ENCODE assay signal across 1 cellular context in the genomic region with DNA sequence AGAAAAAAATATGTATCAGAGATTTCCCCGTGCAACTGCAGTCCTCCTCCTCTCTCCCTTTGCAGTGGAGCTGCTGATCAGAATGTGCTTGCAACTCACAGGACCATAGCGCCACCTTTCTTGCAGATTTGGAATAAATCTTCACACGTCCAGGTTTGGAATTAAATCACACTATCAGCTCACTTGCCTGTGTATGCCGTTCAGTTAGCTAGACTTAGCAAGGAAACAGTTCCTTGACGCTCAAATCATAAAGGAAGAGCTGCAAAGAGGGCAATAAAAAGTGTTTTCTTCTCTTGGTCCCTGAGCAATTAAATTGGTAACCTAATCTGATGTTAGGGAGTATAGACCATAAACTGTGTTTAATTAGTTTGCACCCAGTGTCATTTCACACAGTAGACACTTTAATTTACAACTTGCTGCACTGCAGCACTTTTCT.
TF ChIP-seq lines count a peak whose summit lies in the region.

No MANE protein-coding gene starts in this region.

TF ChIP-seq in HepG2, 621 proteins besides CTCF, POLR2A, EP300 and RAD21 (continued from another document):
- TF ChIP-seq TBX2 (CRISPR knock-in tag; IDR thresholded peaks at IDR 0.05; ENCODE audit: borderline replicate concordance) = peak; percentile 70
- TF ChIP-seq, protein P1, sequence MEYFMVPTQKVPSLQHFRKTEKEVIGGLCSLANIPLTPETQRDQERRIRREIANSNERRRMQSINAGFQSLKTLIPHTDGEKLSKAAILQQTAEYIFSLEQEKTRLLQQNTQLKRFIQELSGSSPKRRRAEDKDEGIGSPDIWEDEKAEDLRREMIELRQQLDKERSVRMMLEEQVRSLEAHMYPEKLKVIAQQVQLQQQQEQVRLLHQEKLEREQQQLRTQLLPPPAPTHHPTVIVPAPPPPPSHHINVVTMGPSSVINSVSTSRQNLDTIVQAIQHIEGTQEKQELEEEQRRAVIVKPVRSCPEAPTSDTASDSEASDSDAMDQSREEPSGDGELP (IDR thresholded peaks at IDR 0.05; ENCODE audit: borderline replicate concordance, low read depth) = no peak
- TF ChIP-seq, protein P2, sequence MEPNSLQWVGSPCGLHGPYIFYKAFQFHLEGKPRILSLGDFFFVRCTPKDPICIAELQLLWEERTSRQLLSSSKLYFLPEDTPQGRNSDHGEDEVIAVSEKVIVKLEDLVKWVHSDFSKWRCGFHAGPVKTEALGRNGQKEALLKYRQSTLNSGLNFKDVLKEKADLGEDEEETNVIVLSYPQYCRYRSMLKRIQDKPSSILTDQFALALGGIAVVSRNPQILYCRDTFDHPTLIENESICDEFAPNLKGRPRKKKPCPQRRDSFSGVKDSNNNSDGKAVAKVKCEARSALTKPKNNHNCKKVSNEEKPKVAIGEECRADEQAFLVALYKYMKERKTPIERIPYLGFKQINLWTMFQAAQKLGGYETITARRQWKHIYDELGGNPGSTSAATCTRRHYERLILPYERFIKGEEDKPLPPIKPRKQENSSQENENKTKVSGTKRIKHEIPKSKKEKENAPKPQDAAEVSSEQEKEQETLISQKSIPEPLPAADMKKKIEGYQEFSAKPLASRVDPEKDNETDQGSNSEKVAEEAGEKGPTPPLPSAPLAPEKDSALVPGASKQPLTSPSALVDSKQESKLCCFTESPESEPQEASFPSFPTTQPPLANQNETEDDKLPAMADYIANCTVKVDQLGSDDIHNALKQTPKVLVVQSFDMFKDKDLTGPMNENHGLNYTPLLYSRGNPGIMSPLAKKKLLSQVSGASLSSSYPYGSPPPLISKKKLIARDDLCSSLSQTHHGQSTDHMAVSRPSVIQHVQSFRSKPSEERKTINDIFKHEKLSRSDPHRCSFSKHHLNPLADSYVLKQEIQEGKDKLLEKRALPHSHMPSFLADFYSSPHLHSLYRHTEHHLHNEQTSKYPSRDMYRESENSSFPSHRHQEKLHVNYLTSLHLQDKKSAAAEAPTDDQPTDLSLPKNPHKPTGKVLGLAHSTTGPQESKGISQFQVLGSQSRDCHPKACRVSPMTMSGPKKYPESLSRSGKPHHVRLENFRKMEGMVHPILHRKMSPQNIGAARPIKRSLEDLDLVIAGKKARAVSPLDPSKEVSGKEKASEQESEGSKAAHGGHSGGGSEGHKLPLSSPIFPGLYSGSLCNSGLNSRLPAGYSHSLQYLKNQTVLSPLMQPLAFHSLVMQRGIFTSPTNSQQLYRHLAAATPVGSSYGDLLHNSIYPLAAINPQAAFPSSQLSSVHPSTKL (CRISPR knock-in tag; IDR thresholded peaks at IDR 0.05) = 0 out of 2 replicates have a peak, but pooled peaks have one; percentile 10
TF ChIP-seq in HepG2: peak in this region for 6.
